ENCODE assay signal across 32 cellular contexts in the genomic region with DNA sequence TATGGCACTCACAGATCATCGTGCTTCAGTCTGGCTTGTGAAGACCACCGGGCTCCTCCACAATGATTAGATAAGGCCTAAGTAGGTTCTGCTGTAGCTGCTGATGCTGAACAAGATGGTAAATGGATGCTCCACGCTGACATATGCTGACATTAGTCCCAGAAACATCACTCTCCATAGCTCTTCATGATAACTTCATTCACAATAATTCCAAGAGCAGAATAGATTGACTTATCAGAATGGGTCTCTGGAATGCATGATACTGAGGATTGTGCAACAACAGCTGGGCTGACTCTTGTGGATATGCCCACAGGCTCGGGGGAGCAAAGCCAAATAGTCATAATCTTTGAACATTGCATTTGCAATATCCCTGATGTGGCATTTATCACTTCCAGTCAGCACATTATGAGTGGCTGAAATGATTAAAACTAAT.
A peak's percentile ranks its signal among the peaks of the same experiment; 100 is the strongest.
DNase-seq lines count a peak whose midpoint lies in the region; ATAC-seq, FAIRE-seq and TF ChIP-seq lines count a peak whose summit lies in the region.
"Had no signal": no experiment of that assay in that cellular context is flagged by ENCODE, and none has a peak within 500 bp of the region (broad histone marks: within the 10 kb centered on the region; RNA-seq: fewer than 3 reads in every experiment).

No MANE protein-coding gene starts in this region.

- H4K20me1 ChIP-seq in HepG2 (ENCODE audit: insufficient read depth, low read length), result no peaks in the 10 kb centered on the region
- no peaks in the 10 kb centered on the region for H4K20me1 ChIP-seq in Karpas-422 (ENCODE audit: insufficient read depth, low read depth, low read length)

- H3K9ac ChIP-seq in HepG2 (ENCODE audit: insufficient read depth, low read depth, low read length) (no peak overlapping the region), Karpas-422 (ENCODE audit: low read length) (no peak overlapping the region)
- H3K9ac ChIP-seq: neural progenitor cell had no signal

- H3K4me2 ChIP-seq in HepG2 (ENCODE audit: low read depth, low read length) (no peak overlapping the region), Karpas-422 (ENCODE audit: low read depth, low read length, poor library complexity, severe bottlenecking) (no peak overlapping the region)
- H3K4me2 ChIP-seq: neural progenitor cell had no signal

- H2AFZ ChIP-seq in HepG2 (ENCODE audit: low read length), result no peak overlapping the region
- H2AFZ ChIP-seq in Karpas-422 (ENCODE audit: low read length), result no peak overlapping the region

- H3K4me3 ChIP-seq in choroid plexus epithelial cell (ENCODE audit: low read depth, low read length) (no peak overlapping the region), HepG2 (replicated peaks in 1 of 3; ENCODE audit: insufficient read depth in 1 of 3, low read depth in 2 of 3, low read length in 3 of 3) (no peak overlapping the region), Karpas-422 (ENCODE audit: low read length) (no peak overlapping the region), adrenal gland (no peak overlapping the region)
- H3K4me3 ChIP-seq: neural progenitor cell, right lobe of liver, suprapubic skin, upper lobe of right lung had no signal

- POLR2A ChIA-PET in HepG2 (lab: Yijun Ruan, JAX), result no interaction called here
- POLR2A ChIA-PET in activated CD4-positive, alpha-beta memory T cell treated with anti-CD3 and anti-CD28 coated beads for 36 hours (lab: Charles Lee), result no interaction called here

- BruUV-seq in HepG2 (replicated peaks; lab: Mats Ljungman, UMichigan), result no TSS peak

- H3K9me3 ChIP-seq in HepG2 (ENCODE audit: low read length) (no peaks in the 10 kb centered on the region), Karpas-422 (ENCODE audit: low read length) (no peaks in the 10 kb centered on the region), adrenal gland (replicated peaks in 1 of 3) (no peaks in the 10 kb centered on the region)
- H3K9me3 ChIP-seq: right lobe of liver, suprapubic skin, upper lobe of right lung had no signal

- in situ Hi-C loops in HepG2 (cut with HindIII; ENCODE audit: extremely low pct_ligation_motif_present, low pct_unique_long_range_greater_than_20kb), result no loop called here

- 0% methylated on average over 2 of the region's 4 CpGs for WGBS in HepG2 (ENCODE audit: low lambda C conversion rate)
- 4 to 47% (median 39%) methylated on average over 4 of the region's 4 CpGs for WGBS in adrenal gland, 4 donors

- no peaks in the 10 kb centered on the region for H3K9me2 ChIP-seq in Karpas-422 (replicated peaks; ENCODE audit: insufficient read depth, low read length)

- H3K36me3 Mint-ChIP-seq in activated CD4-positive, alpha-beta memory T cell treated with anti-CD3 and anti-CD28 coated beads for 36 hours, result no peaks in the 10 kb centered on the region
- H3K36me3 Mint-ChIP-seq: brain; immature natural killer cell; neural progenitor cell; stimulated activated memory B cell treated with anti-CD40 and anti-IgM and Interleukin-4, amounts not matched to agents 10 μg/mL and 1 μg/mL and 100 μg/mL, for 72 hours had no signal

- FAIRE-seq in HepG2 (lab: Jason Lieb, UNC), result no peak
- FAIRE-seq: D721Med, GM12892 had no signal

- no peak for TF ChIP-seq EP300 in HepG2 (IDR thresholded peaks at IDR 0.05; ENCODE audit: low read depth in 2 of 2, low read length in 2 of 2)
- no peak for TF ChIP-seq EP300 in HepG2 (CRISPR knock-in tag; IDR thresholded peaks at IDR 0.05; ENCODE audit: borderline replicate concordance)

- intact Hi-C loops in HepG2 (cut with micrococcal nuclease; ENCODE audit: unreplicated experiment) (no loop called here), adrenal gland (cut with DNase I) (no loop called here)
- intact Hi-C loops in activated CD4-positive, alpha-beta memory T cell treated with anti-CD3 and anti-CD28 coated beads for 36 hours (cut with micrococcal nuclease), result no loop called here

- no peak overlapping the region for H3K27ac Mint-ChIP-seq in activated CD4-positive, alpha-beta memory T cell treated with anti-CD3 and anti-CD28 coated beads for 36 hours
- H3K27ac Mint-ChIP-seq: activated naive CD8-positive, alpha-beta T cell treated with anti-CD3 and anti-CD28 coated beads, Interleukin-2, amount 50 U/mL, for 24 hours; activated T-cell treated with anti-CD3 and anti-CD28 coated beads, Interleukin-2, amount 50 U/mL, for 24 hours; brain; immature natural killer cell; neural progenitor cell; progenitor cell of endocrine pancreas; stimulated activated memory B cell treated with anti-CD40 and anti-IgM and Interleukin-4, amounts not matched to agents 10 μg/mL and 1 μg/mL and 100 μg/mL, for 72 hours; T-helper 2 cell treated with Interferon-gamma antibody and Interleukin-4, amounts not matched to agents 5 μg/mL and 100 μg/mL, for 36 hours had no signal

- no peaks in the 10 kb centered on the region for H3K4me1 Mint-ChIP-seq in activated CD4-positive, alpha-beta memory T cell treated with anti-CD3 and anti-CD28 coated beads for 36 hours (ENCODE audit: low read depth)
- H3K4me1 Mint-ChIP-seq: activated naive CD8-positive, alpha-beta T cell treated with anti-CD3 and anti-CD28 coated beads, Interleukin-2, amount 50 U/mL, for 24 hours; brain; immature natural killer cell; neural progenitor cell; stimulated activated memory B cell treated with anti-CD40 and anti-IgM and Interleukin-4, amounts not matched to agents 10 μg/mL and 1 μg/mL and 100 μg/mL, for 72 hours had no signal

- H3K27me3 ChIP-seq in HepG2 (ENCODE audit: control insufficient read depth in 1 of 2, insufficient read depth in 2 of 2, low read length in 2 of 2) (no peaks in the 10 kb centered on the region), Karpas-422 (ENCODE audit: low read length) (no peaks in the 10 kb centered on the region), adrenal gland (no peaks in the 10 kb centered on the region)
- H3K27me3 ChIP-seq: neural progenitor cell, right lobe of liver, suprapubic skin, upper lobe of right lung had no signal

- CTCF ChIA-PET in HepG2 (lab: Yijun Ruan, JAX; ENCODE audit: low intra/inter-chr PET ratio, low total read pairs), result no interaction called here
- CTCF ChIA-PET in activated CD4-positive, alpha-beta memory T cell treated with anti-CD3 and anti-CD28 coated beads for 36 hours (lab: Charles Lee), result interaction anchor here (0.7 kb wide), 1 partner anchor 113 kb away, joined by 3 read pairs; no protein-coding TSS in a partner anchor

- H3K4me3 Mint-ChIP-seq in activated CD4-positive, alpha-beta memory T cell treated with anti-CD3 and anti-CD28 coated beads for 36 hours, result no peak overlapping the region
- H3K4me3 Mint-ChIP-seq: activated naive CD8-positive, alpha-beta T cell treated with anti-CD3 and anti-CD28 coated beads, Interleukin-2, amount 50 U/mL, for 24 hours; activated T-cell treated with anti-CD3 and anti-CD28 coated beads, Interleukin-2, amount 50 U/mL, for 24 hours; brain; immature natural killer cell; neural progenitor cell; stimulated activated memory B cell treated with anti-CD40 and anti-IgM and Interleukin-4, amounts not matched to agents 10 μg/mL and 1 μg/mL and 100 μg/mL, for 72 hours; T-helper 2 cell treated with Interferon-gamma antibody and Interleukin-4, amounts not matched to agents 5 μg/mL and 100 μg/mL, for 36 hours had no signal

- no peaks in the 10 kb centered on the region for H3K36me3 ChIP-seq in HepG2 (replicated peaks in 1 of 2; ENCODE audit: control insufficient read depth in 1 of 2, insufficient read depth in 2 of 2, low read length in 2 of 2)
- H3K36me3 ChIP-seq in Karpas-422 (ENCODE audit: insufficient read depth, low read length), result no peaks in the 10 kb centered on the region
- H3K36me3 ChIP-seq in adrenal gland (replicated peaks in 1 of 2), result no peaks in the 10 kb centered on the region
- H3K36me3 ChIP-seq: neural progenitor cell, right lobe of liver, suprapubic skin, upper lobe of right lung, WERI-Rb-1 had no signal

- TF ChIP-seq RAD21 in HepG2 (CRISPR knock-in tag; IDR thresholded peaks at IDR 0.05), result no peak

- H3K4me1 ChIP-seq in HepG2 (ENCODE audit: insufficient read depth, low read length), result no peaks in the 10 kb centered on the region
- H3K4me1 ChIP-seq in Karpas-422 (ENCODE audit: low read length), result no peaks in the 10 kb centered on the region
- no peaks in the 10 kb centered on the region for H3K4me1 ChIP-seq in adrenal gland (replicated peaks in 1 of 2)
- H3K4me1 ChIP-seq: neural progenitor cell, right lobe of liver, suprapubic skin, upper lobe of right lung had no signal

- H3K79me2 ChIP-seq in HepG2 (ENCODE audit: insufficient read depth, low read length) (no peaks in the 10 kb centered on the region), Karpas-422 (ENCODE audit: low read length) (no peaks in the 10 kb centered on the region)

- H3K9me3 Mint-ChIP-seq in activated CD4-positive, alpha-beta memory T cell treated with anti-CD3 and anti-CD28 coated beads for 36 hours, result no peaks in the 10 kb centered on the region
- H3K9me3 Mint-ChIP-seq: stimulated activated memory B cell treated with anti-CD40 and anti-IgM and Interleukin-4, amounts not matched to agents 10 μg/mL and 1 μg/mL and 100 μg/mL, for 72 hours had no signal

- ATAC-seq in HepG2 (no peak), HG03159 (IDR thresholded peaks at IDR 0.05; ENCODE audit: unreplicated experiment) (no peak)
- ATAC-seq: activated naive CD8-positive, alpha-beta T cell treated with anti-CD3 and anti-CD28 coated beads, Interleukin-2, amount 50 U/mL, for 24 hours; stimulated activated memory B cell treated with anti-CD40 and anti-IgM and Interleukin-4, amounts not matched to agents 10 μg/mL and 1 μg/mL and 100 μg/mL, for 72 hours; upper lobe of right lung had no signal

- peak; percentile 21 for DNase-seq in EH (ENCODE audit: low read depth)
- DNase-seq in NCI-H226, result peak; percentile 37
- peak; percentile 2 for DNase-seq in choroid plexus epithelial cell (ENCODE audit: low read depth)
- DNase-seq in HepG2 (ENCODE audit: low spot score), result no peak
- DNase-seq in activated CD4-positive, alpha-beta memory T cell treated with anti-CD3 and anti-CD28 coated beads for 36 hours, result no peak
- no peak for DNase-seq in Karpas-422
- no peak for DNase-seq in adrenal gland
- DNase-seq: activated CD4-positive, alpha-beta T cell treated with anti-CD3 and anti-CD28 coated beads for 48 hours; activated gamma-delta T cell; activated naive CD8-positive, alpha-beta T cell treated with anti-CD3 and anti-CD28 coated beads, Interleukin-2, amount 50 U/mL, for 24 hours; activated T-cell treated with anti-CD3 and anti-CD28 coated beads, Interleukin-2, amount 50 U/mL, for 24 hours; effector CD8-positive, alpha-beta T cell; hypothalamus; immature natural killer cell; Kasumi-1; NCI-H1105; NCI-H2029 treated with DMSO at 0.1 percent for 48 hours; NCI-H774; right lobe of liver; stimulated activated CD4-positive, alpha-beta T cell treated with anti-CD3 and anti-CD28 coated beads, Interleukin-4, amount 100 ng/mL, for 4 hours; upper lobe of right lung; WERI-Rb-1 had no signal

- H3K27ac ChIP-seq in HepG2 (ENCODE audit: extremely low read length, insufficient read depth, low read length), result no peak overlapping the region
- H3K27ac ChIP-seq in Karpas-422 (ENCODE audit: low read length), result no peak overlapping the region
- H3K27ac ChIP-seq in adrenal gland, result no peak overlapping the region
- H3K27ac ChIP-seq: neural progenitor cell, right lobe of liver, RWPE1, suprapubic skin, upper lobe of right lung, WERI-Rb-1 had no signal

- H3K27me3 Mint-ChIP-seq in activated CD4-positive, alpha-beta memory T cell treated with anti-CD3 and anti-CD28 coated beads for 36 hours, result no peaks in the 10 kb centered on the region
- H3K27me3 Mint-ChIP-seq: activated naive CD8-positive, alpha-beta T cell treated with anti-CD3 and anti-CD28 coated beads, Interleukin-2, amount 50 U/mL, for 24 hours had no signal

- TF ChIP-seq POLR2A in HepG2 (IDR thresholded peaks at IDR 0.05; ENCODE audit: insufficient read depth in 1 of 2, low read depth in 2 of 2, low read length in 2 of 2) (no peak), adrenal gland (IDR thresholded peaks at IDR 0.05) (no peak)

- TF ChIP-seq CTCF in choroid plexus epithelial cell (conservative IDR thresholded peaks at IDR 0.05; ENCODE audit: low read depth, low read length), result no peak
- TF ChIP-seq CTCF in HepG2 (CRISPR knock-in tag; IDR thresholded peaks at IDR 0.05), result no peak
- TF ChIP-seq CTCF in adrenal gland (IDR thresholded peaks at IDR 0.05), result no peak

Comparison
In these comparisons a context has a peak if more than half of its experiments do, and no peak if none do; other contexts are left out.
1. DNase-seq: peak in EH (single experiment), NCI-H226 (single experiment) and choroid plexus epithelial cell (single experiment); none in HepG2 (single experiment), activated CD4-positive, alpha-beta memory T cell treated with anti-CD3 and anti-CD28 coated beads for 36 hours (single experiment), Karpas-422 (single experiment) and adrenal gland (0 of 7).